Comparison of ENCODE assay signal across 26 cellular contexts in the genomic region with DNA sequence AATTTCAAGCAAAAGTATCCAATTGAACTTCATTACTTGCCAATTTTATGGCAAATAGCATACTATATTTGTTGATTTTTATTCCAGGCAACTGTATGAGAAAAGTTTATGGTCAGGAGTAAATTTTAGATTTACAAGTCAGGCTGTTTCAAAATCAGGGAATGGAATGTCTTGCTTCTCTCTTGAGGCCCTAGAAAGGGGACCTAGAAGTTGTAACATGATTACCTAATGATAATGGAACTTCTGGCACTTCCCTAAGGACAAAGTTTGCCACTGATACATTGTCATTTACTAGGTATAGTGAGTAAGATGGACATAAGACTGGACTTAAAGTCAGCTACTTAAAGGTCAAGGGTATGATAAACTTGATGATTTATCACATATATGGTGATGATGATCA.
DNase-seq lines count a peak whose midpoint lies in the region; ATAC-seq lines count a peak whose summit lies in the region.
"Had no signal": no experiment of that assay in that cellular context is flagged by ENCODE, and none has a peak within 500 bp of the region (broad histone marks: within the 10 kb centered on the region; RNA-seq: fewer than 3 reads in every experiment).

No MANE protein-coding gene starts in this region.

- H2BK120ac ChIP-seq in trophoblast cell (ENCODE audit: insufficient read depth, low read length, poor library complexity): no peak overlapping the region

- no peaks in the 10 kb centered on the region for H3K79me1 ChIP-seq in trophoblast cell (ENCODE audit: low read length)

- H3K4me1 ChIP-seq in trophoblast cell (ENCODE audit: control insufficient read depth in 1 of 2, insufficient read depth in 2 of 2, low read length in 2 of 2): no peaks in the 10 kb centered on the region
- H3K4me1 ChIP-seq: BLaER1, heart right ventricle, right lobe of liver had no signal

- no peak overlapping the region for H3K4me2 ChIP-seq in trophoblast cell (ENCODE audit: low read length)
- H3K4me2 ChIP-seq: BLaER1 had no signal

- ATAC-seq in HG03469 (IDR thresholded peaks at IDR 0.05; ENCODE audit: unreplicated experiment) (no peak), HG03095 (IDR thresholded peaks at IDR 0.05; ENCODE audit: unreplicated experiment) (no peak), HG03521 (IDR thresholded peaks at IDR 0.05; ENCODE audit: unreplicated experiment) (no peak)
- ATAC-seq: esophagus mucosa, GM12878, heart right ventricle, right lobe of liver had no signal

- no peak overlapping the region for H3K27ac ChIP-seq in trophoblast cell (ENCODE audit: low read depth, low read length)
- H3K27ac ChIP-seq: BLaER1, heart right ventricle, right lobe of liver, tibial artery had no signal

- no peak overlapping the region for H3K9ac ChIP-seq in trophoblast cell (ENCODE audit: low read length)
- H3K9ac ChIP-seq: BLaER1 had no signal

- no peak overlapping the region for H4K8ac ChIP-seq in trophoblast cell (ENCODE audit: low read depth, low read length)

- H3K27me3 ChIP-seq in trophoblast cell (ENCODE audit: insufficient read depth, low read length): no peaks in the 10 kb centered on the region
- H3K27me3 ChIP-seq: BLaER1, heart right ventricle, right lobe of liver, tibial artery had no signal

- H3K23ac ChIP-seq in trophoblast cell (ENCODE audit: low read length): no peak overlapping the region

- H3K79me2 ChIP-seq in trophoblast cell (ENCODE audit: control insufficient read depth, insufficient read depth, low read length, poor library complexity): no peaks in the 10 kb centered on the region

- no peak overlapping the region for H3K4me3 ChIP-seq in trophoblast cell (ENCODE audit: low read depth, low read length)
- H3K4me3 ChIP-seq: BLaER1, GM12878, heart right ventricle, lung, right lobe of liver, tibial artery had no signal

- no peak overlapping the region for H2BK5ac ChIP-seq in trophoblast cell (ENCODE audit: low read depth, low read length, poor library complexity)

- H3K36me3 ChIP-seq in trophoblast cell (ENCODE audit: control insufficient read depth in 1 of 2, insufficient read depth in 2 of 2, low read length in 2 of 2): no peaks in the 10 kb centered on the region
- H3K36me3 ChIP-seq: BLaER1, heart right ventricle, right lobe of liver, tibial artery had no signal

- H2AK5ac ChIP-seq in trophoblast cell (ENCODE audit: low read length): no peak overlapping the region

- DNase-seq in EL (peak; percentile 59), M059J (ENCODE audit: low read depth) (peak; percentile 50), fibroblast of peridontal ligament (ENCODE audit: extremely low read depth) (peak; percentile 18), trophoblast cell (peak; percentile 24 to 83), NCI-H526 (lab: John Stamatoyannopoulos, UW) (no peak)
- DNase-seq: activated CD4-positive, alpha-beta T cell treated with anti-CD3 and anti-CD28 coated beads, Interleukin-2, amount 10 ng/mL, durations not matched to agents 7 days and 5 days; activated gamma-delta T cell; amygdala; Calu3; effector CD4-positive, alpha-beta T cell; heart right ventricle; naive B cell; NCI-H1092 treated with DMSO at 0.1 percent for 48 hours; NCI-H2081 treated with DMSO at 0.1 percent for 48 hours; right lobe of liver; SHP77; stimulated activated naive CD4-positive, alpha-beta T cell treated with Interleukin-2 at 50 U/mL for 16 hours; T-helper 1 cell; tibial artery had no signal

- no peak overlapping the region for H4K12ac ChIP-seq in trophoblast cell (ENCODE audit: low read depth, low read length)

- H3K18ac ChIP-seq in trophoblast cell (ENCODE audit: low read length): no peak overlapping the region

- no peak overlapping the region for H2BK12ac ChIP-seq in trophoblast cell (ENCODE audit: low read length)

- H3K14ac ChIP-seq in trophoblast cell (ENCODE audit: low read length): no peak overlapping the region

- no peaks in the 10 kb centered on the region for H3K9me3 ChIP-seq in trophoblast cell (ENCODE audit: insufficient read depth, low read depth, low read length)
- H3K9me3 ChIP-seq: BLaER1, heart right ventricle, right lobe of liver, tibial artery had no signal

- H3K4ac ChIP-seq in trophoblast cell (ENCODE audit: low read depth, low read length): no peak overlapping the region

- H2AFZ ChIP-seq in trophoblast cell (ENCODE audit: insufficient read depth, low read length, poor library complexity): no peak overlapping the region

- no peak overlapping the region for H4K91ac ChIP-seq in trophoblast cell (ENCODE audit: low read depth, low read length)

Comparison
In these comparisons a context has a peak if more than half of its experiments do, and no peak if none do; other contexts are left out.
1. DNase-seq: peak in EL (single experiment), M059J (single experiment), fibroblast of peridontal ligament (single experiment) and trophoblast cell (2 of 2); none in NCI-H526 (0 of 2).